24 cellular contexts compared by ENCODE assay signal in genomic region chr20:53840462-53841000, GRCh38.
DNase-seq lines count a peak whose midpoint lies in the region; ATAC-seq and TF ChIP-seq lines count a peak whose summit lies in the region.
"Had no signal": no experiment of that assay in that cellular context is flagged by ENCODE, and none has a peak within 500 bp of the region (broad histone marks: within the 10 kb centered on the region; RNA-seq: fewer than 3 reads in every experiment).

No MANE protein-coding gene starts in this region.

- no peaks in the 10 kb centered on the region for H3K36me3 ChIP-seq in OCI-LY1 (ENCODE audit: insufficient read depth, low read length)
- no peaks in the 10 kb centered on the region for H3K36me3 ChIP-seq in transverse colon
- H3K36me3 ChIP-seq in hepatocyte (replicated peaks; ENCODE audit: insufficient read depth, low read depth), result no peaks in the 10 kb centered on the region
- H3K36me3 ChIP-seq: ascending aorta, HAP-1, ovary had no signal

- no peak for TF ChIP-seq POLR2A in transverse colon (IDR thresholded peaks at IDR 0.05)

- no peak overlapping the region for H2AFZ ChIP-seq in OCI-LY1 (ENCODE audit: low read length)
- H2AFZ ChIP-seq in hepatocyte, result no peak overlapping the region

- H3K9me3 ChIP-seq in OCI-LY1 (ENCODE audit: low read length), result no peaks in the 10 kb centered on the region
- H3K9me3 ChIP-seq in transverse colon, result no peaks in the 10 kb centered on the region
- no peaks in the 10 kb centered on the region for H3K9me3 ChIP-seq in hepatocyte (ENCODE audit: low read depth)
- H3K9me3 ChIP-seq: ascending aorta, HAP-1, ovary had no signal

- ATAC-seq in stimulated activated naive CD8-positive, alpha-beta T cell treated with anti-CD3 and anti-CD28 coated beads, Interleukin-15, Interleukin-2, amounts not matched to agents 100 U/mL and 50 U/mL, for 24 hours, result no peak
- ATAC-seq in activated naive CD8-positive, alpha-beta T cell treated with anti-CD3 and anti-CD28 coated beads, Interleukin-2, amount 50 U/mL, for 24 hours, result no peak
- no peak for ATAC-seq in HG02610 (IDR thresholded peaks at IDR 0.05; ENCODE audit: unreplicated experiment)
- ATAC-seq: K562 had no signal

- no peaks in the 10 kb centered on the region for H3K79me2 ChIP-seq in OCI-LY1 (ENCODE audit: insufficient read depth, low read length)
- no peaks in the 10 kb centered on the region for H3K79me2 ChIP-seq in hepatocyte

- no peak overlapping the region for H3K4me2 ChIP-seq in OCI-LY1 (ENCODE audit: low read length)
- H3K4me2 ChIP-seq in hepatocyte, result no peak overlapping the region
- H3K4me2 ChIP-seq: smooth muscle cell had no signal

- H3K4me1 ChIP-seq in OCI-LY1 (ENCODE audit: insufficient read depth, low read length, severe bottlenecking), result peaks cover 61% of the 10 kb centered on the region
- peaks cover 3 to 48% (median 24%) of the 10 kb centered on the region in 4 donors for H3K4me1 ChIP-seq in transverse colon
- peaks cover 6% of the 10 kb centered on the region for H3K4me1 ChIP-seq in hepatocyte (ENCODE audit: insufficient read depth)
- H3K4me1 ChIP-seq: ascending aorta, HAP-1 had no signal

- peak overlapping the region; percentile 17 for H3K27ac Mint-ChIP-seq in stimulated activated naive CD8-positive, alpha-beta T cell treated with anti-CD3 and anti-CD28 coated beads, Interleukin-15, Interleukin-2, amounts not matched to agents 100 ng/mL and 50 ng/mL, for 24 hours
- H3K27ac Mint-ChIP-seq in activated naive CD8-positive, alpha-beta T cell treated with anti-CD3 and anti-CD28 coated beads, Interleukin-2, amount 50 U/mL, for 24 hours, result peak overlapping the region; percentile 74

- no peaks in the 10 kb centered on the region for H3K9me3 Mint-ChIP-seq in stimulated activated naive CD8-positive, alpha-beta T cell treated with anti-CD3 and anti-CD28 coated beads, Interleukin-15, Interleukin-2, amounts not matched to agents 100 ng/mL and 50 ng/mL, for 24 hours
- H3K9me3 Mint-ChIP-seq in activated naive CD8-positive, alpha-beta T cell treated with anti-CD3 and anti-CD28 coated beads, Interleukin-2, amount 50 U/mL, for 24 hours, result no peaks in the 10 kb centered on the region

- peaks cover 4% of the 10 kb centered on the region for H3K36me3 Mint-ChIP-seq in stimulated activated naive CD8-positive, alpha-beta T cell treated with anti-CD3 and anti-CD28 coated beads, Interleukin-15, Interleukin-2, amounts not matched to agents 100 ng/mL and 50 ng/mL, for 24 hours (ENCODE audit: low read depth)
- no peaks in the 10 kb centered on the region for H3K36me3 Mint-ChIP-seq in activated naive CD8-positive, alpha-beta T cell treated with anti-CD3 and anti-CD28 coated beads, Interleukin-2, amount 50 U/mL, for 24 hours (ENCODE audit: low read depth)

- H3K4me3 ChIP-seq in OCI-LY1 (ENCODE audit: low read depth, low read length, poor library complexity, severe bottlenecking) (no peak overlapping the region), transverse colon (no peak overlapping the region), hepatocyte (no peak overlapping the region)
- H3K4me3 ChIP-seq: ascending aorta, coronary artery, HAP-1, K562, ovary, SK-N-MC, smooth muscle cell had no signal

- H3K27ac ChIP-seq in OCI-LY1 (ENCODE audit: low read depth, low read length, poor library complexity, severe bottlenecking), result peak overlapping the region; percentile 94
- peak overlapping the region; percentile 77 to 83 (median 83) for H3K27ac ChIP-seq in transverse colon
- H3K27ac ChIP-seq in hepatocyte, result no peak overlapping the region
- H3K27ac ChIP-seq: ascending aorta, coronary artery, ovary, SK-N-MC, VCaP had no signal

- in situ Hi-C loops in transverse colon (cut with MboI; ENCODE audit: low pct_ligation_motif_present in 1 of 4, low pct_unique_long_range_greater_than_20kb in 1 of 4, low sequenced_read_pairs in 3 of 4), result loop anchor here in 1 of 4 donors (25.0 kb wide), 1 partner anchor 253 kb away; the partner anchor contains the start of gene ZNF217

- no peak overlapping the region for H3K4me3 Mint-ChIP-seq in stimulated activated naive CD8-positive, alpha-beta T cell treated with anti-CD3 and anti-CD28 coated beads, Interleukin-15, Interleukin-2, amounts not matched to agents 100 ng/mL and 50 ng/mL, for 24 hours
- H3K4me3 Mint-ChIP-seq in activated naive CD8-positive, alpha-beta T cell treated with anti-CD3 and anti-CD28 coated beads, Interleukin-2, amount 50 U/mL, for 24 hours, result no peak overlapping the region

- no peaks in the 10 kb centered on the region for H3K27me3 Mint-ChIP-seq in stimulated activated naive CD8-positive, alpha-beta T cell treated with anti-CD3 and anti-CD28 coated beads, Interleukin-15, Interleukin-2, amounts not matched to agents 100 ng/mL and 50 ng/mL, for 24 hours
- H3K27me3 Mint-ChIP-seq in activated naive CD8-positive, alpha-beta T cell treated with anti-CD3 and anti-CD28 coated beads, Interleukin-2, amount 50 U/mL, for 24 hours, result no peaks in the 10 kb centered on the region

- H3F3A ChIP-seq in OCI-LY1 (ENCODE audit: insufficient read depth, low read length), result peaks cover 28% of the 10 kb centered on the region; the same call in 1 of the 2 replicates

- TF ChIP-seq EP300 in transverse colon (IDR thresholded peaks at IDR 0.05; ENCODE audit: low read depth), result no peak

- H3K27me3 ChIP-seq in OCI-LY1 (ENCODE audit: insufficient read depth, low read length) (no peaks in the 10 kb centered on the region), transverse colon (no peaks in the 10 kb centered on the region), hepatocyte (no peaks in the 10 kb centered on the region)
- H3K27me3 ChIP-seq: ascending aorta, ovary had no signal

- H3K9me2 ChIP-seq in OCI-LY1 (ENCODE audit: low read depth, low read length) (no peaks in the 10 kb centered on the region), hepatocyte (replicated peaks; ENCODE audit: insufficient read depth) (no peaks in the 10 kb centered on the region)

- TF ChIP-seq CTCF in OCI-LY1 (IDR thresholded peaks at IDR 0.05; ENCODE audit: low read length) (no peak), transverse colon (IDR thresholded peaks at IDR 0.05) (no peak), hepatocyte (IDR thresholded peaks at IDR 0.05; ENCODE audit: poor library complexity) (no peak)

- intact Hi-C loops in transverse colon (cut with DNase I; ENCODE audit: low total_unique reads), result no loop called here

- no peak overlapping the region for H3K9ac ChIP-seq in OCI-LY1 (ENCODE audit: low read length)

- peaks cover 83% of the 10 kb centered on the region for H3K4me1 Mint-ChIP-seq in stimulated activated naive CD8-positive, alpha-beta T cell treated with anti-CD3 and anti-CD28 coated beads, Interleukin-15, Interleukin-2, amounts not matched to agents 100 ng/mL and 50 ng/mL, for 24 hours (ENCODE audit: low read depth)
- peaks cover 81% of the 10 kb centered on the region for H3K4me1 Mint-ChIP-seq in activated naive CD8-positive, alpha-beta T cell treated with anti-CD3 and anti-CD28 coated beads, Interleukin-2, amount 50 U/mL, for 24 hours

- H4K20me1 ChIP-seq in OCI-LY1 (ENCODE audit: insufficient read depth, low read length) (no peaks in the 10 kb centered on the region), hepatocyte (ENCODE audit: insufficient read depth, poor library complexity, severe bottlenecking) (no peaks in the 10 kb centered on the region)

- no peak for DNase-seq in stimulated activated naive CD8-positive, alpha-beta T cell treated with anti-CD3 and anti-CD28 coated beads, Interleukin-15, Interleukin-2, amounts not matched to agents 100 U/mL and 50 U/mL, for 24 hours
- DNase-seq in activated naive CD8-positive, alpha-beta T cell treated with anti-CD3 and anti-CD28 coated beads, Interleukin-2, amount 50 U/mL, for 24 hours, result no peak
- DNase-seq in transverse colon, result no peak
- DNase-seq in NCI-H446 treated with DMSO at 0.1 percent for 48 hours (lab: John Stamatoyannopoulos, UW), result no peak
- no peak for DNase-seq in hepatocyte (ENCODE audit: low spot score)
- DNase-seq: AML-193, DMS79 treated with DMSO at 0.1 percent for 48 hours, head of caudate nucleus, kidney glomerular epithelial cell, midbrain, NCI-H1436 treated with DMSO at 0.1 percent for 48 hours, NCI-H446, OCI-M1, ovary had no signal
